ENCODE assay signal across 25 cellular contexts in the genomic region with DNA sequence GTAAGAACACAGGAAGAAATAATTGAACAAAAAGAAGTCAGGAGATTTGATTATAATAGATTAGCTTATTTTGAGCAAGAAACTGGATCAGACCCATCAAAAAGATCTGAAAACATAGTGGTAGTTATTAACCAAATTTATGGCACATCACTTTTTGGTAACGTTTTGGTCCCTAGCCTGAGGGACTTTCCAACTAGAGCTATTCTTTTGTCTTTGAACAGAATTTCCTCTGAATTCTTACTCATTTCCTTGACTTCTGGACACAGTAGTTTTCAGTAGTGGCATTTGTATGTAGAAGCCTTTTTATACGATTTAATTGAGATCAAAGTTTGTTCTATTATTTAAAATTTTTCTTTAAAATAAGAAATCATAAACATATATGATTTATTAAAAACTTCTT.
DNase-seq lines count a peak whose midpoint lies in the region; ATAC-seq, FAIRE-seq and TF ChIP-seq lines count a peak whose summit lies in the region.
"Had no signal": no experiment of that assay in that cellular context is flagged by ENCODE, and none has a peak within 500 bp of the region (broad histone marks: within the 10 kb centered on the region; RNA-seq: fewer than 3 reads in every experiment).

No MANE protein-coding gene starts in this region.

- no peaks in the 10 kb centered on the region for H4K20me1 ChIP-seq in endothelial cell of umbilical vein (replicated peaks; ENCODE audit: control insufficient read depth, extremely low read depth, insufficient read depth, low read length)
- H4K20me1 ChIP-seq: BLaER1 had no signal

- no peaks in the 10 kb centered on the region for H3K79me2 ChIP-seq in endothelial cell of umbilical vein (ENCODE audit: control insufficient read depth, insufficient read depth, low read length)

- H3K36me3 ChIP-seq in endothelial cell of umbilical vein (ENCODE audit: control insufficient read depth in 2 of 2, extremely low read depth in 1 of 2, insufficient read depth in 2 of 2, low read length in 2 of 2) = no peaks in the 10 kb centered on the region
- no peaks in the 10 kb centered on the region for H3K36me3 ChIP-seq in kidney (ENCODE audit: control insufficient read depth in 1 of 2, insufficient read depth in 2 of 2, low read length in 2 of 2)
- H3K36me3 ChIP-seq: BE2C, BLaER1 had no signal

- H3K4me2 ChIP-seq in endothelial cell of umbilical vein (ENCODE audit: insufficient read depth, low read length) = no peak overlapping the region
- H3K4me2 ChIP-seq: BLaER1 had no signal

- H3K27me3 ChIP-seq in endothelial cell of umbilical vein (ENCODE audit: control insufficient read depth in 2 of 2, insufficient read depth in 2 of 2, low read length in 2 of 2) = no peaks in the 10 kb centered on the region
- H3K27me3 ChIP-seq: BE2C, BLaER1 had no signal

- dilution Hi-C loops in endothelial cell of umbilical vein (cut with MboI; ENCODE audit: extremely low pct_ligation_motif_present, low sequenced_read_pairs) = no loop called here

- no peak overlapping the region for H2AFZ ChIP-seq in endothelial cell of umbilical vein (ENCODE audit: low read depth, low read length)

- H3K4me1 ChIP-seq in endothelial cell of umbilical vein (ENCODE audit: control insufficient read depth, extremely low read depth, insufficient read depth, low read length) (no peaks in the 10 kb centered on the region), kidney (ENCODE audit: control insufficient read depth in 1 of 2, insufficient read depth in 1 of 2, low read depth in 1 of 2, low read length in 2 of 2) (no peaks in the 10 kb centered on the region)
- H3K4me1 ChIP-seq: BLaER1 had no signal

- POLR2A ChIA-PET in endothelial cell of umbilical vein (lab: Charles Lee) = no interaction called here

- no peak for ATAC-seq in GM18858 (IDR thresholded peaks at IDR 0.05; ENCODE audit: unreplicated experiment)
- ATAC-seq: GM12878 had no signal

- H3K27ac ChIP-seq in endothelial cell of umbilical vein (ENCODE audit: insufficient read depth, low read depth, low read length) (no peak overlapping the region), kidney (ENCODE audit: low read depth in 2 of 2, low read length in 2 of 2) (no peak overlapping the region)
- H3K27ac ChIP-seq: BLaER1 had no signal

- peak; percentile 42 for FAIRE-seq in endothelial cell of umbilical vein (lab: Jason Lieb, UNC)
- peak; percentile 8 for FAIRE-seq in kidney (lab: Jason Lieb, UNC)
- FAIRE-seq: A204.1, GM12878, GM12892, GM18507 had no signal

- no TSS peak for BruUV-seq in endothelial cell of umbilical vein (replicated peaks; lab: Mats Ljungman, UMichigan)

- no peak for TF ChIP-seq POLR2A in endothelial cell of umbilical vein (IDR thresholded peaks at IDR 0.05; ENCODE audit: low read depth, low read length)

- H3K9me1 ChIP-seq in endothelial cell of umbilical vein (replicated peaks; ENCODE audit: control insufficient read depth, extremely low read depth, insufficient read depth, low read length) = peaks cover 2% of the 10 kb centered on the region

- CTCF ChIA-PET in endothelial cell of umbilical vein (lab: Charles Lee) = interaction anchor here (1.4 to 1.7 kb wide), 2 partner anchors 17 to 1602 kb away, joined by 4 to 7 read pairs; no protein-coding TSS in a partner anchor

- no peak for TF ChIP-seq CTCF in endothelial cell of umbilical vein (IDR thresholded peaks at IDR 0.05; ENCODE audit: extremely low read depth in 1 of 2, insufficient read depth in 1 of 2, low read depth in 1 of 2, low read length in 2 of 2)
- TF ChIP-seq CTCF in kidney (IDR thresholded peaks at IDR 0.05; ENCODE audit: borderline replicate concordance, extremely low read depth, insufficient read depth) = no peak

- H3K9me3 ChIP-seq in endothelial cell of umbilical vein (replicated peaks; ENCODE audit: control insufficient read depth, insufficient read depth, low read length) = no peaks in the 10 kb centered on the region
- H3K9me3 ChIP-seq in kidney (ENCODE audit: control insufficient read depth in 1 of 2, low read length in 2 of 2) = no peaks in the 10 kb centered on the region
- H3K9me3 ChIP-seq: BE2C, BLaER1 had no signal

- DNase-seq in endothelial cell of umbilical vein (ENCODE audit: low read depth, low spot score) = peak; percentile 32
- no peak for DNase-seq in kidney
- DNase-seq in stimulated activated CD8-positive, alpha-beta memory T cell treated with anti-CD3 and anti-CD28 coated beads, Interleukin-4, amount 100 ng/mL, for 48 hours = no peak
- DNase-seq in NCI-H1105 treated with DMSO at 0.1 percent for 48 hours (lab: John Stamatoyannopoulos, UW) = no peak
- DNase-seq: 8988T; ACHN; BE2C; C1 segment of cervical spinal cord; CD4-positive, alpha-beta memory T cell; CD4-positive, CD25-positive, alpha-beta regulatory T cell; CD8-positive, alpha-beta memory T cell; COR-L47; DMS 273 treated with DMSO at 0.1 percent for 48 hours; DMS153; DMS53; DMS79; DND-41; EL; GDM1 had no signal

- H3K9ac ChIP-seq in endothelial cell of umbilical vein (replicated peaks; ENCODE audit: extremely low read depth, insufficient read depth, low read length) (no peak overlapping the region), kidney (ENCODE audit: low read length in 2 of 2) (no peak overlapping the region)
- H3K9ac ChIP-seq: BLaER1 had no signal

- H3K4me3 ChIP-seq in endothelial cell of umbilical vein (replicated peaks in 1 of 3; ENCODE audit: insufficient read depth in 1 of 3, low read depth in 1 of 3, low read length in 3 of 3) = no peak overlapping the region
- no peak overlapping the region for H3K4me3 ChIP-seq in kidney (ENCODE audit: low read length in 2 of 2)
- H3K4me3 ChIP-seq: BLaER1, GM12878 had no signal

- intact Hi-C loops in endothelial cell of umbilical vein (cut with micrococcal nuclease) = no loop called here
- intact Hi-C loops in kidney (cut with DNase I) = no loop called here

TF ChIP-seq in endothelial cell of umbilical vein, 7 proteins besides CTCF, POLR2A, EP300 and RAD21:
- TF ChIP-seq MYC (IDR thresholded peaks at IDR 0.05; ENCODE audit: low read depth, low read length) = no peak
- TF ChIP-seq, protein P1, sequence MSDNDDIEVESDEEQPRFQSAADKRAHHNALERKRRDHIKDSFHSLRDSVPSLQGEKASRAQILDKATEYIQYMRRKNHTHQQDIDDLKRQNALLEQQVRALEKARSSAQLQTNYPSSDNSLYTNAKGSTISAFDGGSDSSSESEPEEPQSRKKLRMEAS (IDR thresholded peaks at IDR 0.05; ENCODE audit: insufficient read depth, insufficient read length) = no peak
- TF ChIP-seq POLR2AphosphoS5 (IDR thresholded peaks at IDR 0.05; ENCODE audit: insufficient read depth, low read depth, low read length) = no peak
- no peak for TF ChIP-seq EZH2 (IDR thresholded peaks at IDR 0.05; ENCODE audit: borderline replicate concordance, low read depth, low read length, severe bottlenecking)
- TF ChIP-seq GATA2 (IDR thresholded peaks at IDR 0.05; ENCODE audit: insufficient read depth, insufficient read length, low read depth, low read length) = no peak
- no peak for TF ChIP-seq FOS (IDR thresholded peaks at IDR 0.05; ENCODE audit: borderline replicate concordance, insufficient read depth, low read length)
- TF ChIP-seq JUN (IDR thresholded peaks at IDR 0.05; ENCODE audit: borderline replicate concordance, insufficient read depth, insufficient read length, low read depth) = no peak
